ENCODE assay signal across 8 cellular contexts in the genomic region with DNA sequence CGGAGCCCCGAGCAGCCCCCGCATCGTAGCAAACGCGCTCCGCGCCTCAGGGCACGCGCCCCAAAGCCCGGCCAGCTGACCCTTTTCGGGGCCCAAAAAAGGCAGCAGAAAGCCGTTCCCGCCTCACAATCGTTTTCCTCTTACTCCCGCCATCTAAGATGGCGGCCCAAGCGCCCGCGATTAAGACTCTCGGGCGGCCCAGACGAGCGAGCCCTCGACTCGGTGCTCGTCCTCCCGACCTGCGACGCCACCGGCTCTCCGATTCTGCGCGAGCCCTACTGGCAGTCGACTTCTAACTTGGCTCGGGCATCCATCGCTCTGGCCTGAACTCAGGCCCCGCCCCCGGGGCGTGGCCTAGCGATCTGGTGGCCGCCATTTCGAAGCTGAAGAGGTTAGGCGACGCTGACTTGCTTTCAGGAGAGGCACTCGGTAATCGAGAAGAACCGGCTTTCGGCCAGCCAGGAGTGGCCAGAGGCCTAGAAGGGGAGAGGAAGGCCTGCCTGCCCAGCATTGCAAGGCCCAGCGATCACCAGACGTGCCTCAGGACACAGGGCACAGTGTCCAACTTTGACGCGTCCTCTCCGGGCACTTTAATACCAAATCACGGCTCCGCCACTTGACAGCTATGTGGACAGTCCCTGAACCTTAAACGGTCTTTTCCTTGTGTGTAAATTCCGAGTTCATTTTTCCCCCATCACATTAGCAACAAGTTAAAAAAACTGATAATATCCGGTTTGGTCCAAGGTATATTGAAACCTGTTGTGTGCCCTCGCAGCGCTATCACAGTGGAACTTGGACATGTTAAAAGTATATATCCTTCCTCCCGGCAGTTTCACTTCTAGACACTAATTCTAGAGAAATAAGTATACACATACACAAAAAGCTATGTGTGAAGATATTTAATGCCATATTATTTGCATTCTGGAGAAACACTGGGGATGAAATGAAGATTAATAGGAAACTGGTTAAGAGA. TPM values are rescaled to one million over a fixed set of nuclear protein-coding genes. Genes with fewer than 3 reads are reported as not detected.
DNase-seq lines count a peak whose midpoint lies in the region; ATAC-seq, FAIRE-seq and TF ChIP-seq lines count a peak whose summit lies in the region.

RAF1 (minus strand) TSS at position 182 of the 973 bp plus-strand sequence. CDS start 45,396 bp downstream, outside the sequence.

- 1% methylated on average over 56 to 62 of the region's 62 CpGs for WGBS in psoas muscle, 3 donors

- H3K4me3 ChIP-seq in psoas muscle: peak within 1 kb of the TSS; percentile 92

- DNase-seq in NCI-H187 (lab: John Stamatoyannopoulos, UW) (peak; percentile 85 to 87), T-helper 2 cell (peak; percentile 94 to 99 (median 96)), left ventricle myocardium superior (peak; percentile 99), psoas muscle (peak; percentile 99), urothelium cell line (ENCODE audit: low spot score) (peak; percentile 98)

- H3K27ac ChIP-seq in angular gyrus (ENCODE audit: low read depth, low read length): peak within 1 kb of the TSS; percentile 99
- H3K27ac ChIP-seq in psoas muscle: peak within 1 kb of the TSS; percentile 99

- peak; percentile 92 for ATAC-seq in GM18498 (IDR thresholded peaks at IDR 0.05; ENCODE audit: unreplicated experiment)
- peak; percentile 83 for ATAC-seq in HG02938 (IDR thresholded peaks at IDR 0.05; ENCODE audit: unreplicated experiment)
- ATAC-seq in left ventricle myocardium superior: peak; percentile 93
- peak; percentile 89 to 94 (median 92) for ATAC-seq in psoas muscle

- intact Hi-C loops in left ventricle myocardium superior (cut with micrococcal nuclease) (no loop called here), psoas muscle (cut with DNase I) (loop anchor here (1.0 to 5.0 kb wide), 3 partner anchors 37 to 65 kb away; no protein-coding TSS in a partner anchor)

- H3K9me3 ChIP-seq in psoas muscle: no peaks in the 10 kb centered on the region

- FAIRE-seq in urothelium cell line (lab: Jason Lieb, UNC): no peak

- H3K27me3 ChIP-seq in psoas muscle (ENCODE audit: insufficient read depth in 3 of 3, low read length in 2 of 3): no peaks in the 10 kb centered on the region

- H3K36me3 ChIP-seq in psoas muscle (ENCODE audit: insufficient read depth in 1 of 2, low read depth in 1 of 2): no peaks in the 10 kb centered on the region

- H3K4me1 ChIP-seq in psoas muscle: peaks cover 30% of the 10 kb centered on the region

- no peak for TF ChIP-seq CTCF in psoas muscle (IDR thresholded peaks at IDR 0.05)

RNA-seq across cellular contexts. Expression of gene RAF1, which starts in this region (rescaled TPM):
- total RNA-seq in left ventricle myocardium superior (153 TPM), psoas muscle (100 to 1,000 TPM; 109 to 221 (median 160) TPM)
- 100 to 1,000 TPM in 2 of 3 donors, 10 to 100 TPM in 1; 87.2 to 391 (median 132) TPM for polyA plus RNA-seq in psoas muscle

Comparison
In these comparisons a context has a peak if more than half of its experiments do, and no peak if none do; other contexts are left out.
1. Peak in every context shown above with its lines: DNase-seq, ATAC-seq, H3K4me3 ChIP-seq and H3K27ac ChIP-seq.